ENCODE assay signal across 12 cellular contexts in the genomic region with DNA sequence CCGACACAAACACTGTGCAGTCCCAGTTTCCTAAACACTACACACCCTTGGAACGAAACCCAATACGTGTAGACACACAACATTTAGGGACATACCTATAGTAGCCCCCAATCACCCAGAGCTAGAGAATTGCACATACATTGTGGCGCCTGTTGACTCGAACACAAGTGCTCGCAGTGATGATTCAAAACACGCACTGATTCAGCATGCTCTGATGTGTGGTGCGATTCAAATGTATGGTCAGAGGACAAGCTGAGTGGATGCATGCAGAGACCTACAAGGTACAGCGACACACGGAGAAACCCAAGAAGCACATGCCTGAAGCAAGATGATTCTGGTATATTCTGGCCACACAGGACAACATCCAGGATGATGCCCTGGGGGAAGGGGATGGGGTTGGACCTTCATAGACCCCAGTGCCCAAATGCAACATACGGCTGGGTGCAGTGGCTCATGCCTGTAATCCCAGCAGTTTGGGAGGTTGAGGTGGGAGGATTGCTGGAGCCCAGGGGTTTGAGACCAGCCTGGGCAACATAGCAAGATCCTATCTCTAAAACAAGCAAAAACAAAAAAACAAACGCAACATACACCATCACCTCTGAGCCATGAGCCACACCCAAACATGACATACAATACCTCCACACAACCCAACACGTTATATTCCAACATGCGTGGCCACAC. TPM values are rescaled to one million over a fixed set of nuclear protein-coding genes. Genes with fewer than 3 reads are reported as not detected.
DNase-seq lines count a peak whose midpoint lies in the region; ATAC-seq, FAIRE-seq and TF ChIP-seq lines count a peak whose summit lies in the region.
"Had no signal": no experiment of that assay in that cellular context is flagged by ENCODE, and none has a peak within 500 bp of the region (broad histone marks: within the 10 kb centered on the region; RNA-seq: fewer than 3 reads in every experiment).

No MANE protein-coding gene starts in this region.

- no peak overlapping the region for H2AFZ ChIP-seq in ACC112 (ENCODE audit: low read length, unreplicated experiment)

- H3K9me3 Mint-ChIP-seq in activated B cell treated with CpG ODN at 0.5 μM for 24 hours: no peaks in the 10 kb centered on the region
- H3K9me3 Mint-ChIP-seq in effector memory CD8-positive, alpha-beta T cell: no peaks in the 10 kb centered on the region

- no peak for TF ChIP-seq POLR2A in GM12891 (IDR thresholded peaks at IDR 0.05; ENCODE audit: low read depth, low read length)

- H3K79me2 ChIP-seq in ACC112 (ENCODE audit: control insufficient read depth, insufficient read depth, low read length, unreplicated experiment): peaks cover 4% of the 10 kb centered on the region

- DNase-seq in activated B cell treated with CpG ODN at 0.5 μM for 24 hours (no peak), hippocampal formation (lab: John Stamatoyannopoulos, UW) (no peak), NCI-H2029 (lab: John Stamatoyannopoulos, UW) (no peak), GM12891 (ENCODE audit: insufficient read length, low spot score) (no peak), DMS114 treated with DMSO at 0.1 percent for 48 hours (lab: John Stamatoyannopoulos, UW; ENCODE audit: unreplicated experiment) (no peak)
- no peak for DNase-seq in effector memory CD8-positive, alpha-beta T cell
- DNase-seq: anterior cingulate cortex, uterus had no signal

- no peak for ATAC-seq in activated B cell treated with CpG ODN at 0.5 μM for 24 hours (ENCODE audit: low read depth)
- no peak for ATAC-seq in effector memory CD8-positive, alpha-beta T cell (replicated peaks)

- no peaks in the 10 kb centered on the region for H3K27me3 ChIP-seq in ACC112 (ENCODE audit: insufficient read depth, low read length)
- H3K27me3 ChIP-seq: uterus had no signal

- H3K36me3 Mint-ChIP-seq in activated B cell treated with CpG ODN at 0.5 μM for 24 hours (ENCODE audit: low read depth): peaks cover 26% of the 10 kb centered on the region
- peaks cover 3% of the 10 kb centered on the region for H3K36me3 Mint-ChIP-seq in effector memory CD8-positive, alpha-beta T cell (ENCODE audit: insufficient read depth)

- peak overlapping the region; percentile 88 for H3K4me3 Mint-ChIP-seq in activated B cell treated with CpG ODN at 0.5 μM for 24 hours
- H3K4me3 Mint-ChIP-seq in effector memory CD8-positive, alpha-beta T cell: peak overlapping the region; percentile 57 to 69

- H3K4me1 ChIP-seq in ACC112 (ENCODE audit: control insufficient read depth, insufficient read depth, low read length, unreplicated experiment): peaks cover 28% of the 10 kb centered on the region
- H3K4me1 ChIP-seq: uterus had no signal

- H3K27ac Mint-ChIP-seq in activated B cell treated with CpG ODN at 0.5 μM for 24 hours: peak overlapping the region; percentile 94
- peak overlapping the region; percentile 55 to 85 for H3K27ac Mint-ChIP-seq in effector memory CD8-positive, alpha-beta T cell

- no peak overlapping the region for H3K27ac ChIP-seq in ACC112 (ENCODE audit: low read depth, low read length)
- H3K27ac ChIP-seq: C4-2B, uterus had no signal

- H3K36me3 ChIP-seq in ACC112 (ENCODE audit: insufficient read depth, low read length): no peaks in the 10 kb centered on the region
- H3K36me3 ChIP-seq: uterus had no signal

- CTCF ChIA-PET in activated B cell treated with CpG ODN at 0.5 μM for 24 hours (lab: Charles Lee): interaction anchor here (0.7 to 8.6 kb wide), 4 partner anchors 14 to 36 kb away, joined by 4 to 113 read pairs (median 9); a partner anchor contains a TSS

- TF ChIP-seq CTCF in GM12875 (IDR thresholded peaks at IDR 0.05; ENCODE audit: borderline replicate concordance, insufficient read depth, low read depth, low read length) (no peak), activated B cell treated with CpG ODN at 0.5 μM for 24 hours (IDR thresholded peaks at IDR 0.05) (no peak)

- H3K4me3 ChIP-seq in ACC112 (ENCODE audit: low read depth, low read length) (peak overlapping the region; percentile 79; the same call in 1 of the 2 replicates), GM12875 (ENCODE audit: low read depth, low read length) (peak overlapping the region; percentile 84)
- H3K4me3 ChIP-seq: uterus had no signal

- POLR2A ChIA-PET in activated B cell treated with CpG ODN at 0.5 μM for 24 hours (lab: Charles Lee): interaction anchor here (1.1 to 12.2 kb wide), 5 partner anchors 9 to 113 kb away, joined by 3 to 661 read pairs (median 11); a partner anchor contains a TSS

- intact Hi-C loops in activated B cell treated with CpG ODN at 0.5 μM for 24 hours (cut with micrococcal nuclease): loop anchor here (1.0 to 10.0 kb wide), 6 partner anchors 27 to 337 kb away; a partner anchor contains a TSS

- FAIRE-seq in GM12891 (lab: Jason Lieb, UNC): no peak
- FAIRE-seq: endometrium had no signal

- H3K27me3 Mint-ChIP-seq in activated B cell treated with CpG ODN at 0.5 μM for 24 hours: no peaks in the 10 kb centered on the region
- peaks cover 19 to 38% of the 10 kb centered on the region in 2 donors for H3K27me3 Mint-ChIP-seq in effector memory CD8-positive, alpha-beta T cell

- peaks cover 74% of the 10 kb centered on the region for H3K4me1 Mint-ChIP-seq in activated B cell treated with CpG ODN at 0.5 μM for 24 hours
- peaks cover 43 to 62% of the 10 kb centered on the region in 2 donors for H3K4me1 Mint-ChIP-seq in effector memory CD8-positive, alpha-beta T cell (ENCODE audit: low read depth in 2 of 2)

TF ChIP-seq in GM12891, 5 proteins besides CTCF, POLR2A, EP300 and RAD21:
- TF ChIP-seq POU2F2 (IDR thresholded peaks at IDR 0.05; ENCODE audit: low read depth, low read length): no peak
- no peak for TF ChIP-seq PAX5 (IDR thresholded peaks at IDR 0.05; ENCODE audit: insufficient read depth, low read length, severe bottlenecking)
- no peak for TF ChIP-seq SPI1 (IDR thresholded peaks at IDR 0.05; ENCODE audit: low read depth, low read length)
- no peak for TF ChIP-seq POLR2AphosphoS5 (IDR thresholded peaks at IDR 0.05; ENCODE audit: low read depth, low read length)
- no peak for TF ChIP-seq TAF1 (IDR thresholded peaks at IDR 0.05; ENCODE audit: low read depth, low read length)

RNA-seq across cellular contexts. Expression of a gene that starts 1.0 kb away (rescaled TPM):
- total RNA-seq in activated B cell treated with CpG ODN at 0.5 μM for 24 hours: 137 and 154 TPM in 2 replicates
- polyA plus RNA-seq in GM12891 (2012; ENCODE audit: low read depth, missing spikeins): 51.3 TPM

RNA-seq across cellular contexts. Expression of a gene that starts 20.5 kb away (rescaled TPM):
- 0.44 TPM in 1 of 2 replicates, not detected in the other for total RNA-seq in activated B cell treated with CpG ODN at 0.5 μM for 24 hours
- polyA plus RNA-seq in GM12891 (2012; ENCODE audit: low read depth, missing spikeins): 0.33 TPM

RNA-seq across cellular contexts. Expression of a gene that starts 27.0 kb away (rescaled TPM):
- total RNA-seq in activated B cell treated with CpG ODN at 0.5 μM for 24 hours: 91.2 and 105 TPM in 2 replicates
- polyA plus RNA-seq in GM12891 (2012; ENCODE audit: low read depth, missing spikeins): 24.8 TPM

RNA-seq across cellular contexts. Expression of a gene that starts 45.4 kb away (rescaled TPM):
- total RNA-seq in activated B cell treated with CpG ODN at 0.5 μM for 24 hours: 10.4 and 13.0 TPM in 2 replicates
- 2.1 TPM for polyA plus RNA-seq in GM12891 (2012; ENCODE audit: low read depth, missing spikeins)
